In the genomic region with DNA sequence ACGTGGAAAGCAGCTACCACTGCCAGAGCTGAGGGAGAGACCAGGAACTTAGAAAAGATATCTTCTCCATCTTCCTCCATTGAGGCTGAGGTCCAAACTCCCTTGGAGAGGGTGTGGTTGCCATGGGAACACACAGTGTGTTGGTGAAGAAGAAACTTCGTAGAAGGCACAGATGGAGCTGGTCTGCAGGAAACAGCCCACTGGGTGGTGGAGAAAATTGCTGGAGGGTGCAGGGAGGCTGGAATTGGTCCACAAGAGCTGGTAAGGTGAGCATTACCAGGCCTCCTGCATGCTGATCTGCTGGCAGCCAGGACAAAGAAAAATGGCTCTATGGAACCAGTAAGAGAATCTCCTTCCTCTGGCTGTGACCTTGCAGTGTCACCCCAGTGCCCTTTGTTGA, we compare ENCODE assay signal across 17 cellular contexts.
A peak's percentile ranks its signal among the peaks of the same experiment; 100 is the strongest.
DNase-seq lines count a peak whose midpoint lies in the region; ATAC-seq, FAIRE-seq and TF ChIP-seq lines count a peak whose summit lies in the region.
"Had no signal": no experiment of that assay in that cellular context is flagged by ENCODE, and none has a peak within 500 bp of the region (broad histone marks: within the 10 kb centered on the region; RNA-seq: fewer than 3 reads in every experiment).

No MANE protein-coding gene starts in this region.

- no peak for FAIRE-seq in K562 (lab: Jason Lieb, UNC)
- FAIRE-seq: A549, G401.6, GM12891, H1, HepG2, HTR-8/SVneo had no signal

- H3K14ac ChIP-seq in neuronal stem cell (ENCODE audit: low read length): no peak overlapping the region

- H3K79me1 ChIP-seq in mesendoderm (ENCODE audit: low read length) (no peaks in the 10 kb centered on the region), neuronal stem cell (ENCODE audit: low read depth, low read length) (no peaks in the 10 kb centered on the region)

- H2AFZ ChIP-seq in K562 (ENCODE audit: low read depth, low read length): no peak overlapping the region
- no peak overlapping the region for H2AFZ ChIP-seq in neuronal stem cell (ENCODE audit: low read length)

- no peak overlapping the region for H3K56ac ChIP-seq in mesendoderm (ENCODE audit: low read length)

- CTCF ChIA-PET in K562 (lab: Yijun Ruan, JAX; ENCODE audit: low intra/inter-chr PET ratio): no interaction called here

- H2AK5ac ChIP-seq in mesendoderm (ENCODE audit: low read length) (no peak overlapping the region), neuronal stem cell (ENCODE audit: low read depth, low read length) (no peak overlapping the region)

- H3K27me3 ChIP-seq in K562 (ENCODE audit: control insufficient read depth in 2 of 2, insufficient read depth in 2 of 2, low read length in 2 of 2) (no peaks in the 10 kb centered on the region), mesendoderm (ENCODE audit: insufficient read depth, low read length, poor library complexity) (no peaks in the 10 kb centered on the region), tibial artery (no peaks in the 10 kb centered on the region), neuronal stem cell (ENCODE audit: control insufficient read depth in 3 of 3, insufficient read depth in 3 of 3, low read depth in 1 of 3, low read length in 3 of 3) (no peaks in the 10 kb centered on the region)

- no peak for TF ChIP-seq POLR2A in K562 (conservative IDR thresholded peaks at IDR 0.05)

- WGBS in K562 (ENCODE audit: insufficient coverage, low coverage, missing lambda C conversion rate): 3% methylated on average over 2 of the region's 2 CpGs
- WGBS in mesendoderm (ENCODE audit: extremely low coverage, insufficient coverage, low lambda C conversion rate): no CpG with 5 or more reads among the region's 2 CpGs
- WGBS in neuronal stem cell (ENCODE audit: extremely low coverage in 2 of 2, insufficient read length in 2 of 2, insufficient replicate concordance in 1 of 2), 2 donors: no CpG with 5 or more reads among the region's 2 CpGs

- POLR2A ChIA-PET in K562 (lab: Yijun Ruan, JAX): interaction anchor here (0.6 kb wide), 1 partner anchor 19 kb away, joined by 3 read pairs; no protein-coding TSS in a partner anchor

- intact Hi-C loops in K562 (cut with micrococcal nuclease): no loop called here
- intact Hi-C loops in tibial artery (cut with DNase I; ENCODE audit: low total_unique reads): no loop called here

- no peaks in the 10 kb centered on the region for H3K9me1 ChIP-seq in K562 (ENCODE audit: control insufficient read depth, insufficient read depth, low read length)

- H4K20me1 ChIP-seq in K562 (replicated peaks; ENCODE audit: control insufficient read depth, insufficient read depth, low read length): no peaks in the 10 kb centered on the region

- H3K9me3 ChIP-seq in K562 (replicated peaks; ENCODE audit: control insufficient read depth, insufficient read depth, low read depth, low read length): no peaks in the 10 kb centered on the region; the same call in 1 of the 2 replicates
- no peaks in the 10 kb centered on the region for H3K9me3 ChIP-seq in tibial artery
- peaks cover 0 to 3% of the 10 kb centered on the region in 2 donors for H3K9me3 ChIP-seq in neuronal stem cell (replicated peaks in 1 of 2; ENCODE audit: control insufficient read depth in 2 of 2, insufficient read depth in 1 of 2, low read depth in 1 of 2, low read length in 2 of 2)
- H3K9me3 ChIP-seq: A549, HAP-1 had no signal

- no peak overlapping the region for H2BK120ac ChIP-seq in mesendoderm (ENCODE audit: low read depth, low read length)
- no peak overlapping the region for H2BK120ac ChIP-seq in neuronal stem cell (ENCODE audit: low read depth, low read length)

- H4K5ac ChIP-seq in mesendoderm (ENCODE audit: low read length): no peak overlapping the region

- no peak overlapping the region for H3K18ac ChIP-seq in mesendoderm (ENCODE audit: low read length)
- H3K18ac ChIP-seq in neuronal stem cell (ENCODE audit: low read length): no peak overlapping the region

- TF ChIP-seq RAD21 in K562 (CRISPR knock-in tag; conservative IDR thresholded peaks at IDR 0.05 in 1 of 2, IDR thresholded peaks at IDR 0.05 in 1 of 2): no peak

- H3K9ac ChIP-seq in K562 (ENCODE audit: insufficient read depth in 1 of 2, low read depth in 2 of 2, low read length in 2 of 2) (no peak overlapping the region), mesendoderm (ENCODE audit: low read length) (no peak overlapping the region), neuronal stem cell (ENCODE audit: low read depth, low read length, poor library complexity) (no peak overlapping the region)

- H3K4ac ChIP-seq in mesendoderm (ENCODE audit: low read depth, low read length): no peak overlapping the region
- no peak overlapping the region for H3K4ac ChIP-seq in neuronal stem cell (ENCODE audit: low read length)

- ATAC-seq in K562 (no peak), GM18517 (IDR thresholded peaks at IDR 0.05; ENCODE audit: unreplicated experiment) (no peak)
- ATAC-seq: A549, HepG2 had no signal

- H3K27ac ChIP-seq in K562 (ENCODE audit: extremely low read depth, low read depth, low read length) (no peak overlapping the region), mesendoderm (ENCODE audit: low read depth, low read length) (no peak overlapping the region), tibial artery (no peak overlapping the region), neuronal stem cell (replicated peaks; ENCODE audit: low read length) (no peak overlapping the region)
- H3K27ac ChIP-seq: A549 had no signal

- DNase-seq in COR-L47 (lab: John Stamatoyannopoulos, UW) (peak; percentile 48), DMS 273 treated with DMSO at 0.1 percent for 48 hours (lab: John Stamatoyannopoulos, UW) (peak; percentile 64), K562 (ENCODE audit: extremely low read depth in 1 of 4, low spot score in 3 of 4) (no peak), mesendoderm (peak; percentile 10), tibial artery (no peak), neuronal stem cell (ENCODE audit: low spot score) (no peak), activated gamma-delta T cell treated with Interleukin-2 at 50 U/mL for 16 hours (no peak)
- DNase-seq: CD8-positive, alpha-beta memory T cell; DMS79 had no signal

- no peak overlapping the region for H2BK15ac ChIP-seq in mesendoderm (replicated peaks; ENCODE audit: low read depth)
- no peak overlapping the region for H2BK15ac ChIP-seq in neuronal stem cell (ENCODE audit: low read length)

- H2BK12ac ChIP-seq in neuronal stem cell (ENCODE audit: low read length): no peak overlapping the region

- TF ChIP-seq CTCF in K562 (IDR thresholded peaks at IDR 0.05 in 2 of 3, conservative IDR thresholded peaks at IDR 0.05 in 1 of 3; ENCODE audit: insufficient read depth in 2 of 3, low read depth in 1 of 3, low read length in 3 of 3) (no peak), tibial artery (IDR thresholded peaks at IDR 0.05) (no peak)

- H3K4me1 ChIP-seq in K562 (replicated peaks in 1 of 2; ENCODE audit: control insufficient read depth in 2 of 2, insufficient read depth in 2 of 2, low read length in 2 of 2) (no peaks in the 10 kb centered on the region), mesendoderm (ENCODE audit: control insufficient read depth, low read depth, low read length) (no peaks in the 10 kb centered on the region), tibial artery (no peaks in the 10 kb centered on the region), neuronal stem cell (ENCODE audit: control insufficient read depth in 2 of 2, insufficient read depth in 1 of 2, low read depth in 1 of 2, low read length in 2 of 2) (no peaks in the 10 kb centered on the region)
- H3K4me1 ChIP-seq: A549, HAP-1 had no signal

- H3K4me3 ChIP-seq in K562 (no peak overlapping the region), mesendoderm (ENCODE audit: low read length) (no peak overlapping the region), tibial artery (no peak overlapping the region), neuronal stem cell (ENCODE audit: low read length in 2 of 2) (no peak overlapping the region)
- H3K4me3 ChIP-seq: A549, HAP-1 had no signal

- no TSS peak for BruUV-seq in K562 (replicated peaks; lab: Mats Ljungman, UMichigan)

- H4K8ac ChIP-seq in mesendoderm (ENCODE audit: low read depth, low read length) (no peak overlapping the region), neuronal stem cell (ENCODE audit: low read depth, low read length) (no peak overlapping the region)

- H3K79me2 ChIP-seq in K562 (ENCODE audit: control insufficient read depth, insufficient read depth, low read length): no peaks in the 10 kb centered on the region
- no peaks in the 10 kb centered on the region for H3K79me2 ChIP-seq in mesendoderm (ENCODE audit: control insufficient read depth, insufficient read depth, low read length)

- TF ChIP-seq EP300 in K562 (IDR thresholded peaks at IDR 0.05; ENCODE audit: low read length): no peak

- H3K36me3 ChIP-seq in K562 (ENCODE audit: control insufficient read depth, insufficient read depth, low read length): no peaks in the 10 kb centered on the region
- no peaks in the 10 kb centered on the region for H3K36me3 ChIP-seq in mesendoderm (ENCODE audit: control insufficient read depth, insufficient read depth, low read length)
- H3K36me3 ChIP-seq in tibial artery: no peaks in the 10 kb centered on the region
- H3K36me3 ChIP-seq in neuronal stem cell (replicated peaks in 1 of 2; ENCODE audit: control insufficient read depth in 2 of 2, insufficient read depth in 2 of 2, low read length in 2 of 2): no peaks in the 10 kb centered on the region
- H3K36me3 ChIP-seq: HAP-1 had no signal

- H2BK5ac ChIP-seq in mesendoderm (ENCODE audit: low read length) (no peak overlapping the region), neuronal stem cell (ENCODE audit: low read length) (no peak overlapping the region)

- H3K23ac ChIP-seq in mesendoderm (ENCODE audit: low read length): no peak overlapping the region
- no peak overlapping the region for H3K23ac ChIP-seq in neuronal stem cell (ENCODE audit: low read depth, low read length, poor library complexity)

- H3K4me2 ChIP-seq in K562 (ENCODE audit: insufficient read depth, low read length) (no peak overlapping the region), mesendoderm (ENCODE audit: low read length) (no peak overlapping the region), neuronal stem cell (ENCODE audit: insufficient read depth, low read length, poor library complexity, severe bottlenecking) (no peak overlapping the region)
- H3K4me2 ChIP-seq: A549 had no signal

- in situ Hi-C loops in K562 (cut with MboI): no loop called here

- no peak overlapping the region for H4K91ac ChIP-seq in neuronal stem cell (ENCODE audit: low read depth, low read length, poor library complexity)

TF ChIP-seq in K562, 482 proteins besides CTCF, POLR2A, EP300 and RAD21:
- TF ChIP-seq EZH2 (IDR thresholded peaks at IDR 0.05; ENCODE audit: borderline replicate concordance, low read depth, low read length) (no peak), RFX1 (IDR thresholded peaks at IDR 0.05) (peak; percentile 49)

Comparison
In these comparisons a context has a peak if more than half of its experiments do, and no peak if none do; other contexts are left out.
1. DNase-seq: peak in COR-L47 (single experiment), DMS 273 treated with DMSO at 0.1 percent for 48 hours (single experiment) and mesendoderm (single experiment); none in K562 (0 of 4), tibial artery (0 of 2), neuronal stem cell (single experiment) and activated gamma-delta T cell treated with Interleukin-2 at 50 U/mL for 16 hours (single experiment).